34 cellular contexts compared by ENCODE assay signal in genomic region chr3:88307666-88308065, GRCh38.
"Had no signal": no experiment of that assay in that cellular context is flagged by ENCODE, and none has a peak within 500 bp of the region (broad histone marks: within the 10 kb centered on the region; RNA-seq: fewer than 3 reads in every experiment).

No MANE protein-coding gene starts in this region.

- H3K27me3 ChIP-seq: adrenal gland, ascending aorta, cardiac muscle cell, gastroesophageal sphincter, stomach, tibial nerve had no signal

- H3K9me3 Mint-ChIP-seq: activated T-helper 1 cell treated with anti-CD3 and anti-CD28 coated beads, Interleukin-12 subunit alpha, Interleukin-12 subunit beta, Interleukin-2, Interleukin-4 antibody, amounts not matched to agents 30 ng/mL and 10 ng/mL and 1 ng/mL, durations not matched to agents 14 hours and 24 hours and 36 hours; neural crest cell; T-helper 1 cell treated with Interleukin-12 subunit alpha and Interleukin-12 subunit beta and Interleukin-4 antibody, amounts not matched to agents 30 μg/mL and 1 μg/mL, for 36 hours had no signal

- H3K4me3 Mint-ChIP-seq: activated naive CD4-positive, alpha-beta T cell treated with anti-CD3 and anti-CD28 coated beads for 36 hours; activated naive CD8-positive, alpha-beta T cell treated with anti-CD3 and anti-CD28 coated beads for 36 hours; activated T-helper 1 cell treated with anti-CD3 and anti-CD28 coated beads, Interleukin-12 subunit alpha, Interleukin-12 subunit beta, Interleukin-2, Interleukin-4 antibody, amounts not matched to agents 30 ng/mL and 10 ng/mL and 1 ng/mL, durations not matched to agents 14 hours and 24 hours and 36 hours; brain; effector memory CD8-positive, alpha-beta T cell; immature natural killer cell; naive thymus-derived CD8-positive, alpha-beta T cell; neural crest cell; stimulated activated naive B cell treated with anti-CD40 and anti-IgM and Interleukin-4, amounts not matched to agents 10 μg/mL and 1 μg/mL and 100 μg/mL, for 72 hours; T-helper 1 cell treated with Interleukin-12 subunit alpha and Interleukin-12 subunit beta and Interleukin-4 antibody, amounts not matched to agents 30 μg/mL and 1 μg/mL, for 36 hours had no signal

- H3K27ac Mint-ChIP-seq: activated naive CD4-positive, alpha-beta T cell treated with anti-CD3 and anti-CD28 coated beads for 36 hours; activated naive CD8-positive, alpha-beta T cell treated with anti-CD3 and anti-CD28 coated beads for 36 hours; activated T-helper 1 cell treated with anti-CD3 and anti-CD28 coated beads, Interleukin-12 subunit alpha, Interleukin-12 subunit beta, Interleukin-2, Interleukin-4 antibody, amounts not matched to agents 30 ng/mL and 10 ng/mL and 1 ng/mL, durations not matched to agents 14 hours and 24 hours and 36 hours; brain; effector memory CD8-positive, alpha-beta T cell; immature natural killer cell; naive thymus-derived CD8-positive, alpha-beta T cell; stimulated activated naive B cell treated with anti-CD40 and anti-IgM and Interleukin-4, amounts not matched to agents 10 μg/mL and 1 μg/mL and 100 μg/mL, for 72 hours; T-helper 1 cell treated with Interleukin-12 subunit alpha and Interleukin-12 subunit beta and Interleukin-4 antibody, amounts not matched to agents 30 μg/mL and 1 μg/mL, for 36 hours had no signal

- H3K4me1 Mint-ChIP-seq: activated naive CD8-positive, alpha-beta T cell treated with anti-CD3 and anti-CD28 coated beads for 36 hours; immature natural killer cell; naive thymus-derived CD8-positive, alpha-beta T cell; neural crest cell; stimulated activated naive B cell treated with anti-CD40 and anti-IgM and Interleukin-4, amounts not matched to agents 10 μg/mL and 1 μg/mL and 100 μg/mL, for 72 hours had no signal

- ATAC-seq: activated CD4-positive, CD25-positive, alpha-beta regulatory T cell treated with anti-CD3 and anti-CD28 coated beads, Interleukin-2, amount 50 U/mL, for 24 hours; effector memory CD8-positive, alpha-beta T cell; gastroesophageal sphincter; left colon; naive thymus-derived CD8-positive, alpha-beta T cell; right cardiac atrium; stimulated activated naive B cell treated with anti-CD40 and anti-IgM and Interleukin-4, amounts not matched to agents 10 μg/mL and 1 μg/mL and 100 μg/mL, for 72 hours had no signal

- H3K9me3 ChIP-seq: adrenal gland, ascending aorta, gastroesophageal sphincter had no signal

- H3K4me3 ChIP-seq: adrenal gland, ascending aorta, cardiac muscle cell, gastroesophageal sphincter, stomach, tibial nerve had no signal

- H3K36me3 ChIP-seq: adrenal gland, ascending aorta, cardiac muscle cell, gastroesophageal sphincter, stomach, tibial nerve had no signal

- DNase-seq: activated CD4-positive, alpha-beta T cell treated with anti-CD3 and anti-CD28 coated beads for 48 hours; activated CD4-positive, alpha-beta T cell treated with anti-CD3 and anti-CD28 coated beads, Interleukin-2, amount 50 U/mL, for 48 hours; activated CD8-positive, alpha-beta memory T cell treated with anti-CD3 and anti-CD28 coated beads, Interleukin-2, amount 50 U/mL, for 4 hours; activated effector memory CD4-positive, alpha-beta T cell treated with anti-CD3 and anti-CD28 coated beads, Interleukin-2, amount 50 U/mL, for 16 hours; activated naive CD4-positive, alpha-beta T cell treated with anti-CD3 and anti-CD28 coated beads for 36 hours; activated naive CD8-positive, alpha-beta T cell treated with anti-CD3 and anti-CD28 coated beads for 36 hours; activated T-cell treated with anti-CD3 and anti-CD28 coated beads, Interleukin-2, amount 50 U/mL, for 1 hour; adrenal gland; cortex of kidney; effector memory CD8-positive, alpha-beta T cell; head of caudate nucleus; hypothalamus; immature natural killer cell; kidney; left colon; mammary epithelial cell; midbrain; naive thymus-derived CD8-positive, alpha-beta T cell; stimulated activated CD4-positive, alpha-beta T cell treated with anti-CD3 and anti-CD28 coated beads, Interleukin-15, amount 100 ng/mL, for 24 hours; stimulated activated CD4-positive, alpha-beta T cell treated with anti-CD3 and anti-CD28 coated beads, Interleukin-2, amount 100 ng/mL, for 24 hours; stimulated activated naive B cell treated with anti-CD40 and anti-IgM and Interleukin-4, amounts not matched to agents 10 μg/mL and 1 μg/mL and 100 μg/mL, for 72 hours; stomach; T-helper 9 cell had no signal

- H3K4me1 ChIP-seq: adrenal gland, ascending aorta, gastroesophageal sphincter, stomach, tibial nerve had no signal

- H3K36me3 Mint-ChIP-seq: activated naive CD8-positive, alpha-beta T cell treated with anti-CD3 and anti-CD28 coated beads for 36 hours; brain; immature natural killer cell; naive thymus-derived CD8-positive, alpha-beta T cell; stimulated activated naive B cell treated with anti-CD40 and anti-IgM and Interleukin-4, amounts not matched to agents 10 μg/mL and 1 μg/mL and 100 μg/mL, for 72 hours had no signal

- H3K27me3 Mint-ChIP-seq: brain; effector memory CD8-positive, alpha-beta T cell; naive thymus-derived CD8-positive, alpha-beta T cell; stimulated activated naive B cell treated with anti-CD40 and anti-IgM and Interleukin-4, amounts not matched to agents 10 μg/mL and 1 μg/mL and 100 μg/mL, for 72 hours had no signal

- H3K27ac ChIP-seq: adrenal gland, ascending aorta, cardiac muscle cell, gastroesophageal sphincter, stomach, tibial nerve, VCaP had no signal
